In genomic region chr22:36356708-36357694, GRCh38 we compare ENCODE assay signal across 8 cellular contexts. TPM values are rescaled to one million over a fixed set of nuclear protein-coding genes. Genes with fewer than 3 reads are reported as not detected.
DNase-seq lines count a peak whose midpoint lies in the region; ATAC-seq, FAIRE-seq and TF ChIP-seq lines count a peak whose summit lies in the region.

No MANE protein-coding gene starts in this region.

- peak overlapping the region; percentile 81 for H3K4me3 Mint-ChIP-seq in CD4-positive, alpha-beta T cell
- peak overlapping the region; percentile 78 for H3K4me3 Mint-ChIP-seq in T-helper 1 cell treated with Interleukin-12 subunit alpha and Interleukin-12 subunit beta and Interleukin-4 antibody, amounts not matched to agents 30 μg/mL and 1 μg/mL, for 36 hours
- peak overlapping the region; percentile 22 for H3K4me3 Mint-ChIP-seq in dendritic cell treated with granulocyte-macrophage colony-stimulating factor and Interleukin-4, amounts not matched to agents 40 ng/mL and 50 ng/mL, for 4 days

- no peak for FAIRE-seq in GM19239 (lab: Jason Lieb, UNC)

- H3K27ac ChIP-seq in CD4-positive, alpha-beta T cell (ENCODE audit: low read depth, low read length): peak overlapping the region; percentile 71
- no peak overlapping the region for H3K27ac ChIP-seq in trophoblast cell (ENCODE audit: low read depth, low read length)

- no peak overlapping the region for H4K12ac ChIP-seq in trophoblast cell (ENCODE audit: low read depth, low read length)

- no peaks in the 10 kb centered on the region for H3K9me3 Mint-ChIP-seq in CD4-positive, alpha-beta T cell
- H3K9me3 Mint-ChIP-seq in T-helper 1 cell treated with Interleukin-12 subunit alpha and Interleukin-12 subunit beta and Interleukin-4 antibody, amounts not matched to agents 30 μg/mL and 1 μg/mL, for 36 hours: no peaks in the 10 kb centered on the region
- H3K9me3 Mint-ChIP-seq in dendritic cell treated with granulocyte-macrophage colony-stimulating factor and Interleukin-4, amounts not matched to agents 40 ng/mL and 50 ng/mL, for 4 days: no peaks in the 10 kb centered on the region

- peaks cover 8% of the 10 kb centered on the region for H3K79me1 ChIP-seq in trophoblast cell (ENCODE audit: low read length)

- no peak overlapping the region for H3K18ac ChIP-seq in trophoblast cell (ENCODE audit: low read length)

- no peak overlapping the region for H2AK5ac ChIP-seq in trophoblast cell (ENCODE audit: low read length)

- no CpG with 5 or more reads among the region's 28 CpGs for WGBS in trophoblast cell (ENCODE audit: extremely low coverage, insufficient coverage, insufficient read length)

- peaks cover 77% of the 10 kb centered on the region for H3K36me3 Mint-ChIP-seq in CD4-positive, alpha-beta T cell (ENCODE audit: low read depth)
- peaks cover 31% of the 10 kb centered on the region for H3K36me3 Mint-ChIP-seq in T-helper 1 cell treated with Interleukin-12 subunit alpha and Interleukin-12 subunit beta and Interleukin-4 antibody, amounts not matched to agents 30 μg/mL and 1 μg/mL, for 36 hours (ENCODE audit: low read depth)
- H3K36me3 Mint-ChIP-seq in dendritic cell treated with granulocyte-macrophage colony-stimulating factor and Interleukin-4, amounts not matched to agents 40 ng/mL and 50 ng/mL, for 4 days (ENCODE audit: low read depth): peaks cover 63% of the 10 kb centered on the region

- peak in 3 of 10 experiments; percentile 39 to 55 (median 49) for DNase-seq in CD4-positive, alpha-beta T cell
- DNase-seq in trophoblast cell: peak in 1 of 2 donors; percentile 33
- DNase-seq in GM19239 (ENCODE audit: insufficient read length, low spot score): no peak

- no peak overlapping the region for H3K4me2 ChIP-seq in trophoblast cell (ENCODE audit: low read length)

- H3K36me3 ChIP-seq in trophoblast cell (ENCODE audit: control insufficient read depth in 1 of 2, insufficient read depth in 2 of 2, low read length in 2 of 2): peaks cover 5 to 15% of the 10 kb centered on the region in 2 experiments

- H3K27me3 Mint-ChIP-seq in CD4-positive, alpha-beta T cell: no peaks in the 10 kb centered on the region
- H3K27me3 Mint-ChIP-seq in T-helper 1 cell treated with Interleukin-12 subunit alpha and Interleukin-12 subunit beta and Interleukin-4 antibody, amounts not matched to agents 30 μg/mL and 1 μg/mL, for 36 hours (ENCODE audit: low read depth): no peaks in the 10 kb centered on the region
- H3K27me3 Mint-ChIP-seq in dendritic cell treated with granulocyte-macrophage colony-stimulating factor and Interleukin-4, amounts not matched to agents 40 ng/mL and 50 ng/mL, for 4 days: no peaks in the 10 kb centered on the region

- H4K8ac ChIP-seq in trophoblast cell (ENCODE audit: low read depth, low read length): no peak overlapping the region

- H3K4me1 Mint-ChIP-seq in CD4-positive, alpha-beta T cell (ENCODE audit: low read depth): peaks cover 93% of the 10 kb centered on the region
- H3K4me1 Mint-ChIP-seq in T-helper 1 cell treated with Interleukin-12 subunit alpha and Interleukin-12 subunit beta and Interleukin-4 antibody, amounts not matched to agents 30 μg/mL and 1 μg/mL, for 36 hours (ENCODE audit: low read depth): peaks cover 70% of the 10 kb centered on the region
- H3K4me1 Mint-ChIP-seq in dendritic cell treated with granulocyte-macrophage colony-stimulating factor and Interleukin-4, amounts not matched to agents 40 ng/mL and 50 ng/mL, for 4 days (ENCODE audit: low read depth): peaks cover 99% of the 10 kb centered on the region

- peaks cover 58% of the 10 kb centered on the region for H3K79me2 ChIP-seq in trophoblast cell (ENCODE audit: control insufficient read depth, insufficient read depth, low read length, poor library complexity)

- no peak overlapping the region for H2AFZ ChIP-seq in trophoblast cell (ENCODE audit: insufficient read depth, low read length, poor library complexity)

- no peak overlapping the region for H4K91ac ChIP-seq in trophoblast cell (ENCODE audit: low read depth, low read length)

- no peaks in the 10 kb centered on the region for H3K9me3 ChIP-seq in CD4-positive, alpha-beta T cell (ENCODE audit: control insufficient read depth, low read length)
- H3K9me3 ChIP-seq in trophoblast cell (ENCODE audit: insufficient read depth, low read depth, low read length): no peaks in the 10 kb centered on the region

- CTCF ChIA-PET in CD4-positive, alpha-beta T cell (lab: Charles Lee): interaction anchor here (0.6 to 1.5 kb wide), 7 partner anchors 13 to 79 kb away, joined by 3 to 5 read pairs (median 4); no protein-coding TSS in a partner anchor

- intact Hi-C loops in CD4-positive, alpha-beta T cell (cut with DNase I, micrococcal nuclease): loop anchor here in 1 of 2 experiments (2.0 kb wide), 1 partner anchor 14 kb away; no protein-coding TSS in a partner anchor
- intact Hi-C loops in dendritic cell treated with granulocyte-macrophage colony-stimulating factor and Interleukin-4, amounts not matched to agents 40 ng/mL and 50 ng/mL, for 4 days (cut with micrococcal nuclease): no loop called here

- H3K27me3 ChIP-seq in CD4-positive, alpha-beta T cell (ENCODE audit: control insufficient read depth, insufficient read depth, low read length): no peaks in the 10 kb centered on the region
- no peaks in the 10 kb centered on the region for H3K27me3 ChIP-seq in trophoblast cell (ENCODE audit: insufficient read depth, low read length)

- H3K4me3 ChIP-seq in trophoblast cell (ENCODE audit: low read depth, low read length): no peak overlapping the region

- no peak overlapping the region for H2BK5ac ChIP-seq in trophoblast cell (ENCODE audit: low read depth, low read length, poor library complexity)

- POLR2A ChIA-PET in CD4-positive, alpha-beta T cell (lab: Charles Lee): interaction anchor here (1.1 to 49.5 kb wide), 4 partner anchors 2 to 56 kb away, joined by 3 to 1847 read pairs (median 925); partner anchors contain the start of gene MYH9

- H3K27ac Mint-ChIP-seq in CD4-positive, alpha-beta T cell: peak overlapping the region; percentile 93
- H3K27ac Mint-ChIP-seq in T-helper 1 cell treated with Interleukin-12 subunit alpha and Interleukin-12 subunit beta and Interleukin-4 antibody, amounts not matched to agents 30 μg/mL and 1 μg/mL, for 36 hours: peak overlapping the region; percentile 91
- peak overlapping the region; percentile 82 for H3K27ac Mint-ChIP-seq in dendritic cell treated with granulocyte-macrophage colony-stimulating factor and Interleukin-4, amounts not matched to agents 40 ng/mL and 50 ng/mL, for 4 days

- H3K4me1 ChIP-seq in trophoblast cell (ENCODE audit: control insufficient read depth in 1 of 2, insufficient read depth in 2 of 2, low read length in 2 of 2): peaks cover 39 to 57% of the 10 kb centered on the region in 2 experiments

- ATAC-seq in CD4-positive, alpha-beta T cell (ENCODE audit: poor library complexity): peak; percentile 35
- no peak for ATAC-seq in GM18907 (IDR thresholded peaks at IDR 0.05; ENCODE audit: unreplicated experiment)
- no peak for ATAC-seq in HG03520 (IDR thresholded peaks at IDR 0.05; ENCODE audit: unreplicated experiment)
- ATAC-seq in GM19324 (IDR thresholded peaks at IDR 0.05; ENCODE audit: low FRiP score, unreplicated experiment): no peak

- no peak overlapping the region for H3K14ac ChIP-seq in trophoblast cell (ENCODE audit: low read length)

- peak overlapping the region; percentile 94 for H3K4ac ChIP-seq in trophoblast cell (ENCODE audit: low read depth, low read length)

- no peak overlapping the region for H2BK120ac ChIP-seq in trophoblast cell (ENCODE audit: insufficient read depth, low read length, poor library complexity)

- H3K9ac ChIP-seq in trophoblast cell (ENCODE audit: low read length): no peak overlapping the region

- H2BK12ac ChIP-seq in trophoblast cell (ENCODE audit: low read length): no peak overlapping the region

- no peak for TF ChIP-seq CTCF in CD4-positive, alpha-beta T cell (IDR thresholded peaks at IDR 0.05)

- no peak overlapping the region for H3K23ac ChIP-seq in trophoblast cell (ENCODE audit: low read length)

RNA-seq across cellular contexts. Expression of gene MYH9, which starts 30.8 kb away (rescaled TPM):
- total RNA-seq in CD4-positive, alpha-beta T cell: 100 to 1,000 TPM; 901 to 925 TPM
- polyA plus RNA-seq in trophoblast cell (2013): 280 and 288 TPM in 2 replicates

Comparison
In these comparisons a context has a peak if more than half of its experiments do, and no peak if none do; other contexts are left out.
1. H3K4me3 Mint-ChIP-seq: peak in every context shown above with its lines; median percentile 81 in CD4-positive, alpha-beta T cell; 78 in T-helper 1 cell treated with Interleukin-12 subunit alpha and Interleukin-12 subunit beta and Interleukin-4 antibody, amounts not matched to agents 30 μg/mL and 1 μg/mL, for 36 hours; 22 in dendritic cell treated with granulocyte-macrophage colony-stimulating factor and Interleukin-4, amounts not matched to agents 40 ng/mL and 50 ng/mL, for 4 days.